ENCODE assay signal across 15 cellular contexts in genomic region chr1:220768127-220768601, GRCh38. TPM values are rescaled to one million over a fixed set of nuclear protein-coding genes. Genes with fewer than 3 reads are reported as not detected.
DNase-seq lines count a peak whose midpoint lies in the region; ATAC-seq, FAIRE-seq and TF ChIP-seq lines count a peak whose summit lies in the region.
"Had no signal": no experiment of that assay in that cellular context is flagged by ENCODE, and none has a peak within 500 bp of the region (broad histone marks: within the 10 kb centered on the region; RNA-seq: fewer than 3 reads in every experiment).

No MANE protein-coding gene starts in this region.

- no peaks in the 10 kb centered on the region for H3K9me3 ChIP-seq in kidney (ENCODE audit: control insufficient read depth in 1 of 2, low read length in 2 of 2)
- H3K9me3 ChIP-seq in tibial artery = no peaks in the 10 kb centered on the region

- TF ChIP-seq CTCF in kidney (IDR thresholded peaks at IDR 0.05; ENCODE audit: borderline replicate concordance, extremely low read depth, insufficient read depth) (no peak), tibial artery (IDR thresholded peaks at IDR 0.05) (no peak)

- H3K36me3 ChIP-seq in kidney (ENCODE audit: control insufficient read depth in 1 of 2, insufficient read depth in 2 of 2, low read length in 2 of 2) (peaks cover 20 to 65% of the 10 kb centered on the region in 2 donors), tibial artery (peaks cover 14 to 64% (median 36%) of the 10 kb centered on the region in 3 donors)

- intact Hi-C loops in kidney (cut with DNase I) = no loop called here
- intact Hi-C loops in tibial artery (cut with DNase I; ENCODE audit: low total_unique reads) = no loop called here

- H3K4me1 ChIP-seq in kidney (ENCODE audit: control insufficient read depth in 1 of 2, insufficient read depth in 1 of 2, low read depth in 1 of 2, low read length in 2 of 2) (peaks cover 2 to 17% of the 10 kb centered on the region in 2 donors), tibial artery (peaks cover 0 to 6% (median 4%) of the 10 kb centered on the region in 4 donors)

- FAIRE-seq in kidney (lab: Jason Lieb, UNC) = no peak
- FAIRE-seq: endometrium had no signal

- ATAC-seq in GM21529 (IDR thresholded peaks at IDR 0.05; ENCODE audit: unreplicated experiment) (peak; percentile 3), HG03520 (IDR thresholded peaks at IDR 0.05; ENCODE audit: unreplicated experiment) (no peak), GM21717 (IDR thresholded peaks at IDR 0.05; ENCODE audit: unreplicated experiment) (no peak)
- ATAC-seq: activated naive CD8-positive, alpha-beta T cell treated with anti-CD3 and anti-CD28 coated beads, Interleukin-2, amount 50 U/mL, for 24 hours had no signal

- H3K4me3 ChIP-seq in kidney (ENCODE audit: low read length in 2 of 2) (no peak overlapping the region), tibial artery (no peak overlapping the region)

- H3K9ac ChIP-seq in kidney (ENCODE audit: low read length in 2 of 2) = peak overlapping the region in 1 of 2 donors; percentile 4

- no peaks in the 10 kb centered on the region for H3K27me3 ChIP-seq in tibial artery

- H3K27ac ChIP-seq in kidney (ENCODE audit: low read depth in 2 of 2, low read length in 2 of 2) (peak overlapping the region; percentile 63 to 66), tibial artery (peak overlapping the region; percentile 10 to 43)

- DNase-seq in SKM-1 treated with dmso at 0.1 percent for 144 hours (lab: John Stamatoyannopoulos, UW; ENCODE audit: unreplicated experiment) (peak; percentile 86), kidney (no peak), tibial artery (no peak)
- no peak for DNase-seq in central memory CD4-positive, alpha-beta T cell
- DNase-seq in activated CD8-positive, alpha-beta memory T cell treated with anti-CD3 and anti-CD28 coated beads for 24 hours = no peak
- DNase-seq: activated naive CD8-positive, alpha-beta T cell treated with anti-CD3 and anti-CD28 coated beads, Interleukin-2, amount 50 U/mL, for 24 hours; NCI-H524; stimulated activated CD4-positive, alpha-beta T cell treated with anti-CD3 and anti-CD28 coated beads, Interleukin-1b, Interleukin-23, amount 100 ng/mL, for 48 hours; stimulated activated naive CD4-positive, alpha-beta T cell treated with Interleukin-2 at 50 U/mL for 16 hours; SW 1271 had no signal

RNA-seq across cellular contexts. Expression of gene MTARC1, which starts 18.5 kb away (rescaled TPM):
- total RNA-seq in kidney = 11.0 TPM
- polyA plus RNA-seq in kidney (ENCODE audit: insufficient read depth, low read depth, low replicate concordance) = 6.8 TPM
- total RNA-seq: activated CD8-positive, alpha-beta memory T cell treated with anti-CD3 and anti-CD28 coated beads for 36 hours had no signal

RNA-seq across cellular contexts. Expression of gene MTARC2, which starts 20.0 kb away (rescaled TPM):
- 28.6 TPM for total RNA-seq in kidney
- polyA plus RNA-seq in kidney (ENCODE audit: insufficient read depth, low read depth, low replicate concordance) = 95.2 TPM
- total RNA-seq: activated CD8-positive, alpha-beta memory T cell treated with anti-CD3 and anti-CD28 coated beads for 36 hours had no signal
